1 cellular context compared by ENCODE assay signal in genomic region chr4:7874838-7875237, GRCh38.
TF ChIP-seq lines count a peak whose summit lies in the region.

No MANE protein-coding gene starts in this region.

TF ChIP-seq in HepG2, 621 proteins besides CTCF, POLR2A, EP300 and RAD21 (continued from another document):
- TF ChIP-seq ZBTB4 (CRISPR knock-in tag; IDR thresholded peaks at IDR 0.05; ENCODE audit: borderline replicate concordance) (no peak), ZNF441 (CRISPR knock-in tag; IDR thresholded peaks at IDR 0.05; ENCODE audit: borderline replicate concordance) (no peak)
